In the genomic region with DNA sequence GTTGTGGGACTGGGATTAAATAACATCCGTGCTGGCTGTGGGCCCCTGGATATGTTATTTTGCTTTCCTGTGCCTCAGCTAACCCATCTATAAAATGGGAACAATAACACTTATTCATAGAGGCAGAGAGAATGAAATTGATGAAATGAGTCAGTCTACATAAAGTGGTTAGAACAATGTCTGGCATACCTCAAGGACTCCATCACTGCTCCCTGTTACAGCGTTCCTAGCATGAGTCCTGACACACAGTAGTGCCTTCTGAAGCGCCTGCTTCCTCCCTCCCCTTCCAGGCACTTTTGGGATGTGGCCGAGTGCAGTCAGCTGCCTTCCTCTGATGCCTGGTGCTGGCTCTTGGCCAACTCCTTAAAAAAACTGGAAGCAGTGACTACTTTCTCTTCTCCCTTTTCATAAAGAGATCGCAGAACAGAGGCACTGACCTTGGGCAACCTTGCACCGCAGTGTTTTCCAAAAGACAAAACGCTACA, we compare ENCODE assay signal across 1 cellular context.
TF ChIP-seq lines count a peak whose summit lies in the region.

No MANE protein-coding gene starts in this region.

TF ChIP-seq in H1, 55 proteins besides CTCF, POLR2A, EP300 and RAD21 (continued from another document):
- TF ChIP-seq SIX5 (IDR thresholded peaks at IDR 0.05; ENCODE audit: low read depth, low read length) (no peak), POLR2AphosphoS5 (IDR thresholded peaks at IDR 0.05; ENCODE audit: low read depth, low read length) (no peak)
